In the genomic region with DNA sequence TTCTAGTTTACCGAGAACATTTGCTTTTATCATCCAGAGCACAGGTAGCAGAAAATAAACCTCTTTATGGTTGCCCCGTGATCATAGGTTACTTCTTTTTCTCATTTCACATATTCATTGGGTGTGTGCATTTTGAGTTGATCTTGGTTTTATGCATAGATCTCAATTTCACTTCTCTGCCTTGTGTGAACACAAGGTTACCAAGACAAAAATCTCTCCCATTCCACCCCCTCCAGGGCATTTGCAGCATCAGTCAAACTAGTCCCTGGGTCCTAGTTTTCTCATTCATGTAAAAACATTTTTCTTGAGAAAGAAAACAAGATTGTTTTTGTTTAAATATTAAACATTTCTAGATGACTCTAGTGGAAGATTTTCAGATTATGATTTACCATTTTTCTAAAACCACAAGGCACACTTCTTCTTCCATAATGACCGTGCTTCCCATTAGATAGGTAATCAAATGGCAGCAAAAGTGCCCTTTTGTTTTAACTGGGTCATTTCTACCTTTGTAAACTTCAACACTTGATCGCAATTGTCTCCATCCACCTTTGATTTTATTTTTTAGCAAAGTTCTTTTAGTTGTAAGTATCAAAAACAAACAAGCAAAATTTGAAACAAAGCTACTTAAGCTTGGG, we compare ENCODE assay signal across 15 cellular contexts.
DNase-seq lines count a peak whose midpoint lies in the region; ATAC-seq, FAIRE-seq and TF ChIP-seq lines count a peak whose summit lies in the region.
"Had no signal": no experiment of that assay in that cellular context is flagged by ENCODE, and none has a peak within 500 bp of the region (broad histone marks: within the 10 kb centered on the region; RNA-seq: fewer than 3 reads in every experiment).

No MANE protein-coding gene starts in this region.

- no peaks in the 10 kb centered on the region for H3K9me3 ChIP-seq in esophagus squamous epithelium

- in situ Hi-C loops in GM13976 (cut with MboI; ENCODE audit: low sequenced_read_pairs, unreplicated experiment) = no loop called here

- no peaks in the 10 kb centered on the region for H3K36me3 ChIP-seq in esophagus squamous epithelium

- 86 to 88% methylated on average over 4 of the region's 4 CpGs for WGBS in esophagus squamous epithelium, 2 donors

- H3K27ac ChIP-seq in esophagus squamous epithelium = no peak overlapping the region
- H3K27ac ChIP-seq: C4-2B, GM23248 had no signal

- no peak for TF ChIP-seq CTCF in GM10266 (IDR thresholded peaks at IDR 0.05; ENCODE audit: control insufficient read depth, insufficient read depth, low read depth, missing control alignments)
- no peak for TF ChIP-seq CTCF in GM13976 (IDR thresholded peaks at IDR 0.05; ENCODE audit: borderline replicate concordance, control extremely low read depth, extremely low read depth, insufficient read depth, missing control alignments)
- TF ChIP-seq CTCF in esophagus squamous epithelium (IDR thresholded peaks at IDR 0.05) = no peak

- no peaks in the 10 kb centered on the region for H3K4me1 ChIP-seq in esophagus squamous epithelium

- intact Hi-C loops in esophagus squamous epithelium (cut with DNase I) = no loop called here

- no peak for FAIRE-seq in GM19239 (lab: Jason Lieb, UNC)
- FAIRE-seq: A204.1, H54 had no signal

- no peak for TF ChIP-seq POLR2A in esophagus squamous epithelium (IDR thresholded peaks at IDR 0.05)

- H3K4me3 ChIP-seq in esophagus squamous epithelium = no peak overlapping the region
- H3K4me3 ChIP-seq: GM23248 had no signal

- DNase-seq in GM10266 (ENCODE audit: extremely low spot score) (peak; percentile 4), GM13976 (ENCODE audit: low spot score) (peak; percentile 3), esophagus squamous epithelium (lab: John Stamatoyannopoulos, UW) (no peak), NCI-H2029 (lab: John Stamatoyannopoulos, UW) (no peak), GM19239 (ENCODE audit: insufficient read length, low spot score) (no peak), HuH-7 (ENCODE audit: low spot score) (no peak)
- DNase-seq: CD4-positive, alpha-beta memory T cell; GM23248; KG1 had no signal

- H3K27me3 ChIP-seq in esophagus squamous epithelium = peaks cover 0 to under 1% (median 0%) of the 10 kb centered on the region in 4 donors

- ATAC-seq in GM19463 (IDR thresholded peaks at IDR 0.05; ENCODE audit: unreplicated experiment) = peak; percentile 44
- peak; percentile 46 for ATAC-seq in HG03571 (IDR thresholded peaks at IDR 0.05; ENCODE audit: unreplicated experiment)
- ATAC-seq: HCT116 had no signal

Comparison
In these comparisons a context has a peak if more than half of its experiments do, and no peak if none do; other contexts are left out.
1. DNase-seq: peak in GM10266 (single experiment) and GM13976 (single experiment); none in esophagus squamous epithelium (single experiment), NCI-H2029 (single experiment), GM19239 (single experiment) and HuH-7 (single experiment).